Comparison of ENCODE assay signal across 5 cellular contexts in the genomic region with DNA sequence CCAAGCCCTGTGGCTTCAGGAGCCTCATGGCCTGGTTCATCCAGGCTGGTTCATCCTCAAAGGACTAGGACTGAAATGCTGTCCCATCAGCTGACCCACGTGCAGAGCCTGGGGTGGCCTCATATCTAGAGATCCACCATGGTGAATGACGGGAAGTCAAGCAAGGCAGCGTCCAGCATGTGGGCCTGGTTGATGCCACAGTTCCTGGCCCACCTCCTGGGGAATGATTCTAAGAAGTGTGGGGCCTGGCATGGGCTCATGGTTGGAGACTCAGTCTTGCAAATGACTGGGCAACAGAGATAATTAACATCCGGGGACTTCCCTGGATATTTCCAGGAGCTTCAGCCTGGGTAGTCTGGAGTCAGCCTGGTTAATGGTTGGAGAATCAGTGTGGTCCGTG.
"Had no signal": no experiment of that assay in that cellular context is flagged by ENCODE, and none has a peak within 500 bp of the region (broad histone marks: within the 10 kb centered on the region; RNA-seq: fewer than 3 reads in every experiment).

No MANE protein-coding gene starts in this region.

- H3K4me3 ChIP-seq: GM23338 had no signal

- H3K27ac ChIP-seq: HL-60 had no signal

- DNase-seq: H9, HCEC 1CT, HFFc6 had no signal
